In genomic region chr4:133268205-133268604, GRCh38 we compare ENCODE assay signal across 28 cellular contexts.
"Had no signal": no experiment of that assay in that cellular context is flagged by ENCODE, and none has a peak within 500 bp of the region (broad histone marks: within the 10 kb centered on the region; RNA-seq: fewer than 3 reads in every experiment).

No MANE protein-coding gene starts in this region.

- H2AFZ ChIP-seq: hepatocyte had no signal

- H3K79me2 ChIP-seq: hepatocyte had no signal

- H3K27me3 Mint-ChIP-seq: naive thymus-derived CD4-positive, alpha-beta T cell; natural killer cell treated with Interleukin-12 subunit alpha and Interleukin-12 subunit beta and Interleukin-15 and Interleukin-18, amount 100 ng/mL, for 72 hours; stimulated activated naive B cell treated with anti-CD40 and anti-IgM and Interleukin-4, amounts not matched to agents 10 μg/mL and 1 μg/mL and 100 μg/mL, for 72 hours had no signal

- H3K36me3 ChIP-seq: left ventricle myocardium inferior, pancreas, prostate gland, stomach, thyroid gland, transverse colon, upper lobe of right lung had no signal

- H3K4me3 Mint-ChIP-seq: naive thymus-derived CD4-positive, alpha-beta T cell; natural killer cell treated with Interleukin-12 subunit alpha and Interleukin-12 subunit beta and Interleukin-15 and Interleukin-18, amount 100 ng/mL, for 72 hours; stimulated activated naive B cell treated with anti-CD40 and anti-IgM and Interleukin-4, amounts not matched to agents 10 μg/mL and 1 μg/mL and 100 μg/mL, for 72 hours had no signal

- H3K36me3 Mint-ChIP-seq: naive thymus-derived CD4-positive, alpha-beta T cell; natural killer cell treated with Interleukin-12 subunit alpha and Interleukin-12 subunit beta and Interleukin-15 and Interleukin-18, amount 100 ng/mL, for 72 hours; stimulated activated naive B cell treated with anti-CD40 and anti-IgM and Interleukin-4, amounts not matched to agents 10 μg/mL and 1 μg/mL and 100 μg/mL, for 72 hours had no signal

- DNase-seq: islet precursor cell; left ventricle myocardium inferior; midbrain; mucosa of descending colon; naive thymus-derived CD4-positive, alpha-beta T cell; nucleus accumbens; pancreas; posterior cingulate gyrus; retina; right cardiac atrium; stimulated activated CD4-positive, alpha-beta T cell treated with anti-CD3 and anti-CD28 coated beads, Interleukin-12 subunit alpha, Interleukin-12 subunit beta, amount 100 ng/mL, for 4 hours; stimulated activated CD4-positive, alpha-beta T cell treated with anti-CD3 and anti-CD28 coated beads, Interleukin-15, amount 100 ng/mL, for 24 hours; stimulated activated CD4-positive, alpha-beta T cell treated with anti-CD3 and anti-CD28 coated beads, Interleukin-2, amount 100 ng/mL, for 24 hours; stimulated activated CD4-positive, alpha-beta T cell treated with anti-CD3 and anti-CD28 coated beads, Interleukin-4, amount 100 ng/mL, for 1 hour; stimulated activated naive B cell treated with anti-CD40 and anti-IgM and Interleukin-4, amounts not matched to agents 10 μg/mL and 1 μg/mL and 100 μg/mL, for 72 hours; stimulated activated naive CD8-positive, alpha-beta T cell treated with anti-CD3 and anti-CD28 coated beads, Interleukin-15, Interleukin-2, amounts not matched to agents 100 U/mL and 50 U/mL, for 24 hours; stomach; testis; thyroid gland; transverse colon; upper lobe of right lung had no signal

- H3K4me2 ChIP-seq: hepatocyte had no signal

- FAIRE-seq: pancreas, urothelium cell line had no signal

- H3K9me3 ChIP-seq: left ventricle myocardium inferior, mucosa of descending colon, pancreas, prostate gland, stomach, testis, thyroid gland, transverse colon, upper lobe of right lung had no signal

- H3K27ac ChIP-seq: hepatocyte, left ventricle myocardium inferior, pancreas, prostate gland, skin epidermis, stomach, testis, thyroid gland, transverse colon, upper lobe of right lung had no signal

- H3K4me1 Mint-ChIP-seq: naive thymus-derived CD4-positive, alpha-beta T cell; stimulated activated naive B cell treated with anti-CD40 and anti-IgM and Interleukin-4, amounts not matched to agents 10 μg/mL and 1 μg/mL and 100 μg/mL, for 72 hours had no signal

- H3K27ac Mint-ChIP-seq: naive thymus-derived CD4-positive, alpha-beta T cell; natural killer cell treated with Interleukin-12 subunit alpha and Interleukin-12 subunit beta and Interleukin-15 and Interleukin-18, amount 100 ng/mL, for 72 hours; stimulated activated naive B cell treated with anti-CD40 and anti-IgM and Interleukin-4, amounts not matched to agents 10 μg/mL and 1 μg/mL and 100 μg/mL, for 72 hours had no signal

- ATAC-seq: mucosa of descending colon; naive thymus-derived CD4-positive, alpha-beta T cell; natural killer cell treated with Interleukin-12 subunit alpha and Interleukin-12 subunit beta and Interleukin-15 and Interleukin-18, amount 100 ng/mL, for 72 hours; pancreas; right cardiac atrium; sciatic nerve; stimulated activated naive B cell treated with anti-CD40 and anti-IgM and Interleukin-4, amounts not matched to agents 10 μg/mL and 1 μg/mL and 100 μg/mL, for 72 hours; stimulated activated naive CD8-positive, alpha-beta T cell treated with anti-CD3 and anti-CD28 coated beads, Interleukin-15, Interleukin-2, amounts not matched to agents 100 U/mL and 50 U/mL, for 24 hours; upper lobe of right lung had no signal

- H3K27me3 ChIP-seq: hepatocyte, pancreas, stomach, testis, thyroid gland, transverse colon, upper lobe of right lung had no signal

- H3K4me1 ChIP-seq: left ventricle myocardium inferior, pancreas, prostate gland, stomach, testis, thyroid gland, transverse colon, upper lobe of right lung had no signal

- H3K4me3 ChIP-seq: hepatocyte, left ventricle myocardium inferior, lung, mucosa of descending colon, pancreas, prostate gland, skin epidermis, stomach, testis, thyroid gland, transverse colon, upper lobe of right lung had no signal

- H3K9me3 Mint-ChIP-seq: natural killer cell treated with Interleukin-12 subunit alpha and Interleukin-12 subunit beta and Interleukin-15 and Interleukin-18, amount 100 ng/mL, for 72 hours; stimulated activated naive B cell treated with anti-CD40 and anti-IgM and Interleukin-4, amounts not matched to agents 10 μg/mL and 1 μg/mL and 100 μg/mL, for 72 hours had no signal
